ENCODE assay signal across 31 cellular contexts in genomic region chr20:33062750-33063149, GRCh38. TPM values are rescaled to one million over a fixed set of nuclear protein-coding genes. Genes with fewer than 3 reads are reported as not detected.
"Had no signal": no experiment of that assay in that cellular context is flagged by ENCODE, and none has a peak within 500 bp of the region (broad histone marks: within the 10 kb centered on the region; RNA-seq: fewer than 3 reads in every experiment).

No MANE protein-coding gene starts in this region.

- ATAC-seq: activated CD8-positive, alpha-beta T cell treated with anti-CD3 and anti-CD28 coated beads for 36 hours; Panc1; Right ventricle myocardium inferior had no signal

- H3K4me1 ChIP-seq: ascending aorta had no signal

- DNase-seq: activated CD4-positive, alpha-beta T cell treated with anti-CD3 and anti-CD28 coated beads for 1 hour; activated CD4-positive, alpha-beta T cell treated with anti-CD3 and anti-CD28 coated beads for 48 hours; activated CD4-positive, CD25-positive, alpha-beta regulatory T cell; activated CD8-positive, alpha-beta T cell treated with anti-CD3 and anti-CD28 coated beads for 36 hours; activated gamma-delta T cell treated with Interleukin-2 at 50 U/mL for 16 hours; activated naive CD4-positive, alpha-beta T cell treated with anti-CD3 and anti-CD28 coated beads, Interleukin-2, amount 10 ng/mL, durations not matched to agents 7 days and 5 days; activated naive CD8-positive, alpha-beta T cell treated with anti-CD3 and anti-CD28 coated beads for 36 hours; activated T-cell treated with anti-CD3 and anti-CD28 coated beads, Interleukin-2, amount 50 U/mL, for 24 hours; MM.1S; MV-4-11; NCI-H1092; NCI-H1436 treated with DMSO at 0.1 percent for 48 hours; NCI-H1694 treated with DMSO at 0.1 percent for 48 hours; NCI-H2029; NCI-H345; NCI-H524 treated with DMSO at 0.1 percent for 48 hours; RPMI8226; SIG-M5; SW 1271; T-helper 1 cell had no signal

- H3K27ac ChIP-seq: ascending aorta, cardiac muscle cell, KMS-11 had no signal

- H3K4me3 ChIP-seq: ascending aorta, cardiac muscle cell had no signal

- H3K36me3 ChIP-seq: ascending aorta, cardiac muscle cell had no signal

- H3K27me3 ChIP-seq: ascending aorta, cardiac muscle cell had no signal

- FAIRE-seq: TTC549 had no signal

- H3K9me3 ChIP-seq: ascending aorta had no signal

- H3K9ac ChIP-seq: KMS-11 had no signal

- H3K4me2 ChIP-seq: KMS-11 had no signal

RNA-seq across cellular contexts. Expression of gene BPIFB3, which starts 9.0 kb away (rescaled TPM):
- total RNA-seq: activated CD8-positive, alpha-beta T cell treated with anti-CD3 and anti-CD28 coated beads for 36 hours; activated naive CD8-positive, alpha-beta T cell treated with anti-CD3 and anti-CD28 coated beads for 36 hours; activated T-helper 1 cell treated with anti-CD3 and anti-CD28 coated beads, Interleukin-12 subunit alpha, Interleukin-12 subunit beta, Interleukin-2, Interleukin-4 antibody, amounts not matched to agents 30 ng/mL and 10 ng/mL and 1 ng/mL, durations not matched to agents 14 hours and 24 hours and 36 hours; ascending aorta; cardiac muscle cell; LHCN-M2; NCI-H460; Right ventricle myocardium inferior; T-helper 2 cell treated with Interferon-gamma antibody and Interleukin-4, amounts not matched to agents 100 ng/mL and 5 ng/mL, for 36 hours had no signal
- polyA plus RNA-seq: adipose tissue, cardiac muscle cell had no signal

RNA-seq across cellular contexts. Expression of gene BPIFB4, which starts 16.7 kb away (rescaled TPM):
- total RNA-seq: activated CD8-positive, alpha-beta T cell treated with anti-CD3 and anti-CD28 coated beads for 36 hours; activated naive CD8-positive, alpha-beta T cell treated with anti-CD3 and anti-CD28 coated beads for 36 hours; activated T-helper 1 cell treated with anti-CD3 and anti-CD28 coated beads, Interleukin-12 subunit alpha, Interleukin-12 subunit beta, Interleukin-2, Interleukin-4 antibody, amounts not matched to agents 30 ng/mL and 10 ng/mL and 1 ng/mL, durations not matched to agents 14 hours and 24 hours and 36 hours; ascending aorta; cardiac muscle cell; LHCN-M2; NCI-H460; Right ventricle myocardium inferior; T-helper 2 cell treated with Interferon-gamma antibody and Interleukin-4, amounts not matched to agents 100 ng/mL and 5 ng/mL, for 36 hours had no signal
- polyA plus RNA-seq: cardiac muscle cell had no signal

RNA-seq across cellular contexts. Expression of gene BPIFB6, which starts 31.3 kb away (rescaled TPM):
- total RNA-seq: activated CD8-positive, alpha-beta T cell treated with anti-CD3 and anti-CD28 coated beads for 36 hours; activated naive CD8-positive, alpha-beta T cell treated with anti-CD3 and anti-CD28 coated beads for 36 hours; activated T-helper 1 cell treated with anti-CD3 and anti-CD28 coated beads, Interleukin-12 subunit alpha, Interleukin-12 subunit beta, Interleukin-2, Interleukin-4 antibody, amounts not matched to agents 30 ng/mL and 10 ng/mL and 1 ng/mL, durations not matched to agents 14 hours and 24 hours and 36 hours; ascending aorta; cardiac muscle cell; LHCN-M2; NCI-H460; Right ventricle myocardium inferior; T-helper 2 cell treated with Interferon-gamma antibody and Interleukin-4, amounts not matched to agents 100 ng/mL and 5 ng/mL, for 36 hours had no signal
- polyA plus RNA-seq: adipose tissue, cardiac muscle cell had no signal

RNA-seq across cellular contexts. Expression of gene BPIFB2, which starts 55.2 kb away (rescaled TPM):
- total RNA-seq: activated CD8-positive, alpha-beta T cell treated with anti-CD3 and anti-CD28 coated beads for 36 hours; activated naive CD8-positive, alpha-beta T cell treated with anti-CD3 and anti-CD28 coated beads for 36 hours; activated T-helper 1 cell treated with anti-CD3 and anti-CD28 coated beads, Interleukin-12 subunit alpha, Interleukin-12 subunit beta, Interleukin-2, Interleukin-4 antibody, amounts not matched to agents 30 ng/mL and 10 ng/mL and 1 ng/mL, durations not matched to agents 14 hours and 24 hours and 36 hours; ascending aorta; cardiac muscle cell; LHCN-M2; NCI-H460; Right ventricle myocardium inferior; T-helper 2 cell treated with Interferon-gamma antibody and Interleukin-4, amounts not matched to agents 100 ng/mL and 5 ng/mL, for 36 hours had no signal
- polyA plus RNA-seq: adipose tissue, cardiac muscle cell had no signal

RNA-seq across cellular contexts. Expression of gene SUN5, which starts 58.5 kb away (rescaled TPM):
- total RNA-seq: activated CD8-positive, alpha-beta T cell treated with anti-CD3 and anti-CD28 coated beads for 36 hours; activated naive CD8-positive, alpha-beta T cell treated with anti-CD3 and anti-CD28 coated beads for 36 hours; activated T-helper 1 cell treated with anti-CD3 and anti-CD28 coated beads, Interleukin-12 subunit alpha, Interleukin-12 subunit beta, Interleukin-2, Interleukin-4 antibody, amounts not matched to agents 30 ng/mL and 10 ng/mL and 1 ng/mL, durations not matched to agents 14 hours and 24 hours and 36 hours; ascending aorta; cardiac muscle cell; LHCN-M2; NCI-H460; Right ventricle myocardium inferior; T-helper 2 cell treated with Interferon-gamma antibody and Interleukin-4, amounts not matched to agents 100 ng/mL and 5 ng/mL, for 36 hours had no signal
- polyA plus RNA-seq: adipose tissue, cardiac muscle cell had no signal
